In genomic region chr3:23751485-23751811, GRCh38 we compare ENCODE assay signal across 18 cellular contexts. TPM values are rescaled to one million over a fixed set of nuclear protein-coding genes. Genes with fewer than 3 reads are reported as not detected.
DNase-seq lines count a peak whose midpoint lies in the region; ATAC-seq and TF ChIP-seq lines count a peak whose summit lies in the region.
"Had no signal": no experiment of that assay in that cellular context is flagged by ENCODE, and none has a peak within 500 bp of the region (broad histone marks: within the 10 kb centered on the region; RNA-seq: fewer than 3 reads in every experiment).

No MANE protein-coding gene starts in this region.

- no peaks in the 10 kb centered on the region for H3K4me1 Mint-ChIP-seq in activated CD8-positive, alpha-beta memory T cell treated with anti-CD3 and anti-CD28 coated beads, Interleukin-2, amount 10 ng/mL, durations not matched to agents 7 days and 5 days

- H3K4me3 Mint-ChIP-seq in activated CD8-positive, alpha-beta memory T cell treated with anti-CD3 and anti-CD28 coated beads, Interleukin-2, amount 10 ng/mL, durations not matched to agents 7 days and 5 days = no peak overlapping the region
- H3K4me3 Mint-ChIP-seq: B cell had no signal

- peaks cover 40% of the 10 kb centered on the region for H3K4me1 ChIP-seq in lower lobe of right lung
- H3K4me1 ChIP-seq: prostate gland had no signal

- no peaks in the 10 kb centered on the region for H3K9me3 Mint-ChIP-seq in activated CD8-positive, alpha-beta memory T cell treated with anti-CD3 and anti-CD28 coated beads, Interleukin-2, amount 10 ng/mL, durations not matched to agents 7 days and 5 days (ENCODE audit: low read depth)

- no peaks in the 10 kb centered on the region for H3K27me3 ChIP-seq in lower lobe of right lung (ENCODE audit: low read depth)

- ATAC-seq in lower lobe of right lung = peak; percentile 26 to 35
- ATAC-seq in activated CD8-positive, alpha-beta memory T cell treated with anti-CD3 and anti-CD28 coated beads, Interleukin-2, amount 10 ng/mL, durations not matched to agents 7 days and 5 days = no peak

- DNase-seq in Daoy (ENCODE audit: low read depth) (peak; percentile 12), NCI-H69 (lab: John Stamatoyannopoulos, UW) (peak; percentile 78), fibroblast of pulmonary artery (ENCODE audit: low read depth) (peak; percentile 69), lower lobe of right lung (no peak), GOT3 (lab: John Stamatoyannopoulos, UW) (no peak), NCI-H1092 treated with DMSO at 0.1 percent for 48 hours (lab: John Stamatoyannopoulos, UW) (no peak), mucosa of gallbladder (ENCODE audit: low spot score) (no peak)
- no peak for DNase-seq in activated CD8-positive, alpha-beta memory T cell treated with anti-CD3 and anti-CD28 coated beads, Interleukin-2, amount 10 ng/mL, durations not matched to agents 7 days and 5 days
- DNase-seq: activated CD4-positive, alpha-beta T cell treated with anti-CD3 and anti-CD28 coated beads for 1 hour; activated T-cell treated with anti-CD3 and anti-CD28 coated beads for 4 hours; DND-41; effector CD4-positive, alpha-beta T cell; midbrain; NCI-H187 treated with DMSO at 0.1 percent for 48 hours; stimulated activated CD4-positive, alpha-beta T cell treated with anti-CD3 and anti-CD28 coated beads, Interleukin-4, amount 100 ng/mL, for 24 hours; stimulated activated naive CD4-positive, alpha-beta T cell treated with Interleukin-2 at 50 U/mL for 16 hours had no signal

- H3K4me3 ChIP-seq in fibroblast of pulmonary artery (replicated peaks; ENCODE audit: low read depth, low read length) (no peak overlapping the region), lower lobe of right lung (no peak overlapping the region)
- H3K4me3 ChIP-seq: prostate gland had no signal

- H3K36me3 Mint-ChIP-seq in activated CD8-positive, alpha-beta memory T cell treated with anti-CD3 and anti-CD28 coated beads, Interleukin-2, amount 10 ng/mL, durations not matched to agents 7 days and 5 days = no peaks in the 10 kb centered on the region

- H3K27me3 Mint-ChIP-seq in activated CD8-positive, alpha-beta memory T cell treated with anti-CD3 and anti-CD28 coated beads, Interleukin-2, amount 10 ng/mL, durations not matched to agents 7 days and 5 days = peaks cover 32% of the 10 kb centered on the region
- H3K27me3 Mint-ChIP-seq: B cell had no signal

- no peaks in the 10 kb centered on the region for H3K9me3 ChIP-seq in lower lobe of right lung
- H3K9me3 ChIP-seq: prostate gland had no signal

- H3K27ac ChIP-seq in lower lobe of right lung = no peak overlapping the region
- H3K27ac ChIP-seq: prostate gland had no signal

- no peaks in the 10 kb centered on the region for H3K36me3 ChIP-seq in lower lobe of right lung
- H3K36me3 ChIP-seq: prostate gland had no signal

- intact Hi-C loops in lower lobe of right lung (cut with DNase I) = no loop called here

- CTCF ChIA-PET in activated CD8-positive, alpha-beta memory T cell treated with anti-CD3 and anti-CD28 coated beads, Interleukin-2, amount 10 ng/mL, durations not matched to agents 7 days and 5 days (lab: Charles Lee) = no interaction called here

- H3K27ac Mint-ChIP-seq in activated CD8-positive, alpha-beta memory T cell treated with anti-CD3 and anti-CD28 coated beads, Interleukin-2, amount 10 ng/mL, durations not matched to agents 7 days and 5 days = no peak overlapping the region
- H3K27ac Mint-ChIP-seq: B cell had no signal

- TF ChIP-seq CTCF in fibroblast of pulmonary artery (IDR thresholded peaks at IDR 0.05; ENCODE audit: low read length, missing control alignments) (no peak), lower lobe of right lung (IDR thresholded peaks at IDR 0.05) (no peak)

RNA-seq across cellular contexts. Expression of gene UBE2E1, which starts 54.3 kb away (rescaled TPM):
- total RNA-seq in Daoy (2014; rRNA removed; shearing (Covaris generic)) = 65.8 and 80.3 TPM in 2 replicates
- total RNA-seq in lower lobe of right lung (87.8 TPM), mucosa of gallbladder (66.2 TPM)
- total RNA-seq in activated CD8-positive, alpha-beta memory T cell treated with anti-CD3 and anti-CD28 coated beads, Interleukin-2, amount 10 ng/mL, durations not matched to agents 7 days and 5 days = 10 to 100 TPM; 55.6 to 58.5 TPM

Comparison
In these comparisons a context has a peak if more than half of its experiments do, and no peak if none do; other contexts are left out.
1. DNase-seq: peak in Daoy (single experiment), NCI-H69 (single experiment) and fibroblast of pulmonary artery (single experiment); none in lower lobe of right lung (single experiment), GOT3 (single experiment), NCI-H1092 treated with DMSO at 0.1 percent for 48 hours (single experiment), activated CD8-positive, alpha-beta memory T cell treated with anti-CD3 and anti-CD28 coated beads, Interleukin-2, amount 10 ng/mL, durations not matched to agents 7 days and 5 days (single experiment) and mucosa of gallbladder (single experiment).